ENCODE assay signal across 14 cellular contexts in genomic region chr5:66881475-66882161, GRCh38.
DNase-seq lines count a peak whose midpoint lies in the region; ATAC-seq, FAIRE-seq and TF ChIP-seq lines count a peak whose summit lies in the region.
"Had no signal": no experiment of that assay in that cellular context is flagged by ENCODE, and none has a peak within 500 bp of the region (broad histone marks: within the 10 kb centered on the region; RNA-seq: fewer than 3 reads in every experiment).

No MANE protein-coding gene starts in this region.

- no peak overlapping the region for H3K4me2 ChIP-seq in GM23248 (ENCODE audit: unreplicated experiment)
- H3K4me2 ChIP-seq in astrocyte (ENCODE audit: low read length) = no peak overlapping the region
- H3K4me2 ChIP-seq in parathyroid adenoma (ENCODE audit: low read length) = no peak overlapping the region

- 45% methylated on average over 2 of the region's 2 CpGs for WGBS in GM23248 (ENCODE audit: low coverage in 1 of 2, low lambda C conversion rate in 2 of 2, missing lambda C conversion rate in 2 of 2), 2 experiments
- 15 to 20% methylated on average over 2 of the region's 2 CpGs for WGBS in gastroesophageal sphincter (ENCODE audit: low coverage in 1 of 2), 2 donors

- H3K9me3 ChIP-seq in GM23248 (ENCODE audit: low read depth) (no peaks in the 10 kb centered on the region), astrocyte (ENCODE audit: insufficient read depth, low read depth, low read length) (no peaks in the 10 kb centered on the region), gastroesophageal sphincter (no peaks in the 10 kb centered on the region), parathyroid adenoma (ENCODE audit: control insufficient read depth, low read length) (no peaks in the 10 kb centered on the region)
- H3K9me3 ChIP-seq: transverse colon had no signal

- TF ChIP-seq CTCF in astrocyte (IDR thresholded peaks at IDR 0.05; ENCODE audit: insufficient read depth, low read depth, low read length) = no peak
- TF ChIP-seq CTCF in gastroesophageal sphincter (IDR thresholded peaks at IDR 0.05) = no peak
- no peak for TF ChIP-seq CTCF in parathyroid adenoma (IDR thresholded peaks at IDR 0.05)
- no peak for TF ChIP-seq CTCF in brain microvascular endothelial cell (IDR thresholded peaks at IDR 0.05; ENCODE audit: low read depth, low read length, missing control alignments)

- in situ Hi-C loops in GM23248 (cut with MboI) = no loop called here
- in situ Hi-C loops in brain microvascular endothelial cell (cut with HindIII; ENCODE audit: low pct_ligation_motif_present, low sequenced_read_pairs) = no loop called here
- in situ Hi-C loops in KBM-7 (cut with MboI; ENCODE audit: low pct_unique_long_range_greater_than_20kb, low sequenced_read_pairs) = no loop called here

- H3K36me3 ChIP-seq in GM23248 (ENCODE audit: low read depth) (no peaks in the 10 kb centered on the region), astrocyte (ENCODE audit: insufficient read depth, low read length) (no peaks in the 10 kb centered on the region), gastroesophageal sphincter (no peaks in the 10 kb centered on the region), parathyroid adenoma (ENCODE audit: control insufficient read depth, insufficient read depth, low read length) (no peaks in the 10 kb centered on the region), brain microvascular endothelial cell (replicated peaks) (no peaks in the 10 kb centered on the region)
- H3K36me3 ChIP-seq: transverse colon had no signal

- FAIRE-seq in astrocyte (lab: Jason Lieb, UNC) = no peak

- peaks cover 9% of the 10 kb centered on the region for H3K4me1 Mint-ChIP-seq in astrocyte (ENCODE audit: low read depth, unreplicated experiment)
- H3K4me1 Mint-ChIP-seq: activated naive CD4-positive, alpha-beta T cell treated with anti-CD3 and anti-CD28 coated beads, Interleukin-2, amount 50 U/mL, for 24 hours had no signal

- H3K4me3 ChIP-seq in GM23248 = no peak overlapping the region
- no peak overlapping the region for H3K4me3 ChIP-seq in astrocyte (ENCODE audit: insufficient read depth, low read depth, low read length)
- H3K4me3 ChIP-seq in gastroesophageal sphincter = no peak overlapping the region
- H3K4me3 ChIP-seq in parathyroid adenoma (ENCODE audit: low read depth, low read length) = no peak overlapping the region
- H3K4me3 ChIP-seq in brain microvascular endothelial cell (ENCODE audit: low read depth, low read length) = no peak overlapping the region
- H3K4me3 ChIP-seq: transverse colon had no signal

- H3K9ac ChIP-seq in GM23248 (no peak overlapping the region), astrocyte (ENCODE audit: low read length) (no peak overlapping the region), parathyroid adenoma (no peak overlapping the region)

- DNase-seq in GM23248 (peak; percentile 15), astrocyte (ENCODE audit: low read depth) (peak; percentile 17), brain microvascular endothelial cell (no peak), KBM-7 (no peak)
- DNase-seq in stimulated activated naive CD4-positive, alpha-beta T cell (lab: John Stamatoyannopoulos, UW) = no peak
- DNase-seq: activated CD8-positive, alpha-beta memory T cell treated with anti-CD3 and anti-CD28 coated beads, Interleukin-2, amount 50 U/mL, for 48 hours; cortex of kidney; NCI-H2081; stimulated activated CD4-positive, alpha-beta T cell treated with anti-CD3 and anti-CD28 coated beads, Interleukin-12 subunit alpha, Interleukin-12 subunit beta, amount 100 ng/mL, for 4 hours; transverse colon had no signal

- no peak overlapping the region for H3K4me3 Mint-ChIP-seq in astrocyte (ENCODE audit: unreplicated experiment)
- H3K4me3 Mint-ChIP-seq: activated naive CD4-positive, alpha-beta T cell treated with anti-CD3 and anti-CD28 coated beads, Interleukin-2, amount 50 U/mL, for 24 hours had no signal

- H3K9me2 ChIP-seq in GM23248 (ENCODE audit: insufficient read depth) = no peaks in the 10 kb centered on the region

- TF ChIP-seq POLR2A in gastroesophageal sphincter (IDR thresholded peaks at IDR 0.05) = no peak

- H3K27ac ChIP-seq in GM23248 (no peak overlapping the region), astrocyte (ENCODE audit: low read depth, low read length) (peak overlapping the region; percentile 37), gastroesophageal sphincter (peak overlapping the region in 3 of 4 donors; percentile 25 to 70 (median 60)), parathyroid adenoma (peak overlapping the region; percentile 68), brain microvascular endothelial cell (no peak overlapping the region)

- no peak overlapping the region for H2AFZ ChIP-seq in GM23248
- H2AFZ ChIP-seq in astrocyte (ENCODE audit: low read depth, low read length) = no peak overlapping the region
- H2AFZ ChIP-seq in parathyroid adenoma = no peak overlapping the region

- no peaks in the 10 kb centered on the region for H3K27me3 Mint-ChIP-seq in astrocyte (ENCODE audit: low read depth, unreplicated experiment)
- H3K27me3 Mint-ChIP-seq: activated naive CD4-positive, alpha-beta T cell treated with anti-CD3 and anti-CD28 coated beads, Interleukin-2, amount 50 U/mL, for 24 hours had no signal

- H3K27me3 ChIP-seq in GM23248 (replicated peaks; ENCODE audit: insufficient read depth) (no peaks in the 10 kb centered on the region), astrocyte (ENCODE audit: insufficient read depth, low read length) (no peaks in the 10 kb centered on the region), gastroesophageal sphincter (no peaks in the 10 kb centered on the region), parathyroid adenoma (ENCODE audit: control insufficient read depth, insufficient read depth, low read length) (no peaks in the 10 kb centered on the region), brain microvascular endothelial cell (replicated peaks) (no peaks in the 10 kb centered on the region)
- H3K27me3 ChIP-seq: transverse colon had no signal

- H3K79me2 ChIP-seq in GM23248 (ENCODE audit: insufficient read depth) (no peaks in the 10 kb centered on the region), astrocyte (ENCODE audit: insufficient read depth, low read length) (no peaks in the 10 kb centered on the region), parathyroid adenoma (peaks cover 22% of the 10 kb centered on the region)

- no peaks in the 10 kb centered on the region for H3F3A ChIP-seq in GM23248 (ENCODE audit: insufficient read depth)

- no peak for TF ChIP-seq EP300 in gastroesophageal sphincter (IDR thresholded peaks at IDR 0.05)

- H3K4me1 ChIP-seq in GM23248 (ENCODE audit: insufficient read depth) (0 out of 2 replicates have a peak, but pooled peaks cover 6% of the 10 kb centered on the region), astrocyte (ENCODE audit: insufficient read depth, low read length) (peaks cover 9% of the 10 kb centered on the region), gastroesophageal sphincter (peaks cover 4 to 25% (median 5%) of the 10 kb centered on the region in 3 donors), parathyroid adenoma (peaks cover 34% of the 10 kb centered on the region)

- H3K27ac Mint-ChIP-seq in astrocyte (ENCODE audit: unreplicated experiment) = no peak overlapping the region
- H3K27ac Mint-ChIP-seq: activated naive CD4-positive, alpha-beta T cell treated with anti-CD3 and anti-CD28 coated beads, Interleukin-2, amount 50 U/mL, for 24 hours had no signal

- H4K20me1 ChIP-seq in GM23248 (ENCODE audit: insufficient read depth) (no peaks in the 10 kb centered on the region), astrocyte (ENCODE audit: insufficient read depth, low read length) (no peaks in the 10 kb centered on the region)

- no peaks in the 10 kb centered on the region for H3K9me3 Mint-ChIP-seq in astrocyte (ENCODE audit: unreplicated experiment)
- H3K9me3 Mint-ChIP-seq: activated naive CD4-positive, alpha-beta T cell treated with anti-CD3 and anti-CD28 coated beads, Interleukin-2, amount 50 U/mL, for 24 hours had no signal

- H3K36me3 Mint-ChIP-seq in astrocyte (ENCODE audit: low read depth, unreplicated experiment) = no peaks in the 10 kb centered on the region
- H3K36me3 Mint-ChIP-seq: activated naive CD4-positive, alpha-beta T cell treated with anti-CD3 and anti-CD28 coated beads, Interleukin-2, amount 50 U/mL, for 24 hours had no signal

- no peak for ATAC-seq in gastroesophageal sphincter
- no peak for ATAC-seq in GM21381 (IDR thresholded peaks at IDR 0.05; ENCODE audit: unreplicated experiment)

Comparison
In these comparisons a context has a peak if more than half of its experiments do, and no peak if none do; other contexts are left out.
1. DNase-seq: peak in GM23248 (single experiment) and astrocyte (single experiment); none in brain microvascular endothelial cell (single experiment), KBM-7 (single experiment) and stimulated activated naive CD4-positive, alpha-beta T cell (0 of 6).
2. H3K27ac ChIP-seq: peak in astrocyte (single experiment), gastroesophageal sphincter (3 of 4) and parathyroid adenoma (single experiment); none in GM23248 (single experiment) and brain microvascular endothelial cell (single experiment).